In genomic region chr15:38660726-38661125, GRCh38 we compare ENCODE assay signal across 13 cellular contexts.
DNase-seq lines count a peak whose midpoint lies in the region; ATAC-seq, FAIRE-seq and TF ChIP-seq lines count a peak whose summit lies in the region.
"Had no signal": no experiment of that assay in that cellular context is flagged by ENCODE, and none has a peak within 500 bp of the region (broad histone marks: within the 10 kb centered on the region; RNA-seq: fewer than 3 reads in every experiment).

No MANE protein-coding gene starts in this region.

- H3K9me3 Mint-ChIP-seq in CD8-positive, alpha-beta T cell = no peaks in the 10 kb centered on the region
- H3K9me3 Mint-ChIP-seq in activated CD8-positive, alpha-beta T cell treated with anti-CD3 and anti-CD28 coated beads for 36 hours = peaks cover 2% of the 10 kb centered on the region
- H3K9me3 Mint-ChIP-seq in immature natural killer cell (no peaks in the 10 kb centered on the region), progenitor cell of endocrine pancreas (ENCODE audit: low read depth) (no peaks in the 10 kb centered on the region)

- peak in 2 of 7 experiments; percentile 35 to 49 for DNase-seq in CD8-positive, alpha-beta T cell
- DNase-seq in GM19239 (ENCODE audit: insufficient read length, low spot score) (no peak), immature natural killer cell (peak in 1 of 3 donors; percentile 30), progenitor cell of endocrine pancreas (ENCODE audit: low spot score, unreplicated experiment) (no peak), GDM1 (lab: John Stamatoyannopoulos, UW) (no peak), ureter (ENCODE audit: low spot score) (no peak)
- peak; percentile 61 for DNase-seq in activated CD8-positive, alpha-beta T cell treated with anti-CD3 and anti-CD28 coated beads for 36 hours
- DNase-seq: amygdala, colonic mucosa, NCI-H2107 had no signal

- H3K27me3 ChIP-seq in CD8-positive, alpha-beta T cell (ENCODE audit: insufficient read depth, low read length) = no peaks in the 10 kb centered on the region
- H3K27me3 ChIP-seq: colonic mucosa had no signal

- no peak for TF ChIP-seq CTCF in CD8-positive, alpha-beta T cell (IDR thresholded peaks at IDR 0.05)
- TF ChIP-seq CTCF in activated CD8-positive, alpha-beta T cell treated with anti-CD3 and anti-CD28 coated beads for 36 hours (IDR thresholded peaks at IDR 0.05) = no peak
- TF ChIP-seq CTCF in progenitor cell of endocrine pancreas (IDR thresholded peaks at IDR 0.05; ENCODE audit: unreplicated experiment) = no peak

- FAIRE-seq in GM19239 (lab: Jason Lieb, UNC) = peak; percentile 85
- FAIRE-seq: H54 had no signal

- H3K4me3 Mint-ChIP-seq in CD8-positive, alpha-beta T cell = peak overlapping the region; percentile 1
- peak overlapping the region; percentile 33 for H3K4me3 Mint-ChIP-seq in activated CD8-positive, alpha-beta T cell treated with anti-CD3 and anti-CD28 coated beads for 36 hours
- peak overlapping the region; percentile 25 to 66 (median 33) for H3K4me3 Mint-ChIP-seq in immature natural killer cell
- no peak overlapping the region for H3K4me3 Mint-ChIP-seq in progenitor cell of endocrine pancreas (ENCODE audit: low read depth)

- intact Hi-C loops in CD8-positive, alpha-beta T cell (cut with DNase I, micrococcal nuclease) = no loop called here
- intact Hi-C loops in activated CD8-positive, alpha-beta T cell treated with anti-CD3 and anti-CD28 coated beads for 36 hours (cut with micrococcal nuclease) = no loop called here

- no peak overlapping the region for H3K4me3 ChIP-seq in CD8-positive, alpha-beta T cell (ENCODE audit: low read depth, low read length)
- H3K4me3 ChIP-seq: colonic mucosa, hepatocyte had no signal

- H3K4me1 ChIP-seq in CD8-positive, alpha-beta T cell (ENCODE audit: insufficient read depth, low read length) = peaks cover 45% of the 10 kb centered on the region
- H3K4me1 ChIP-seq: colonic mucosa had no signal

- H3K36me3 ChIP-seq in CD8-positive, alpha-beta T cell (ENCODE audit: insufficient read depth, low read length) = no peaks in the 10 kb centered on the region
- H3K36me3 ChIP-seq: colonic mucosa had no signal

- CTCF ChIA-PET in CD8-positive, alpha-beta T cell (lab: Charles Lee) = interaction anchor here (1.8 to 31.6 kb wide), 5 partner anchors 7 to 97 kb away, joined by 5 to 508 read pairs (median 46); partner anchors contain the start of gene RASGRP1
- CTCF ChIA-PET in activated CD8-positive, alpha-beta T cell treated with anti-CD3 and anti-CD28 coated beads for 36 hours (lab: Charles Lee) = interaction anchor here (0.7 to 3.0 kb wide), 4 partner anchors 13 to 97 kb away, joined by 3 to 19 read pairs (median 10); partner anchors contain the start of gene RASGRP1

- ATAC-seq in CD8-positive, alpha-beta T cell = peak; percentile 74
- ATAC-seq in activated CD8-positive, alpha-beta T cell treated with anti-CD3 and anti-CD28 coated beads for 36 hours = peak; percentile 88
- ATAC-seq: SK-N-SH treated with all-trans-retinoic acid at 6 μM for 48 hours had no signal

- H3K4me1 Mint-ChIP-seq in CD8-positive, alpha-beta T cell (ENCODE audit: low read depth) = peaks cover 66% of the 10 kb centered on the region
- peaks cover 64% of the 10 kb centered on the region for H3K4me1 Mint-ChIP-seq in activated CD8-positive, alpha-beta T cell treated with anti-CD3 and anti-CD28 coated beads for 36 hours (ENCODE audit: low read depth)
- H3K4me1 Mint-ChIP-seq in immature natural killer cell (peaks cover 29 to 49% of the 10 kb centered on the region in 2 donors), progenitor cell of endocrine pancreas (ENCODE audit: low read depth) (no peaks in the 10 kb centered on the region)

- no peaks in the 10 kb centered on the region for H3K27me3 Mint-ChIP-seq in CD8-positive, alpha-beta T cell (ENCODE audit: low read depth)
- H3K27me3 Mint-ChIP-seq in activated CD8-positive, alpha-beta T cell treated with anti-CD3 and anti-CD28 coated beads for 36 hours = no peaks in the 10 kb centered on the region
- peaks cover 0 to 3% (median 3%) of the 10 kb centered on the region in 3 donors for H3K27me3 Mint-ChIP-seq in immature natural killer cell (ENCODE audit: low read depth in 3 of 3)
- peaks cover 31% of the 10 kb centered on the region for H3K27me3 Mint-ChIP-seq in progenitor cell of endocrine pancreas

- peak overlapping the region; percentile 43 for H3K27ac Mint-ChIP-seq in CD8-positive, alpha-beta T cell
- H3K27ac Mint-ChIP-seq in activated CD8-positive, alpha-beta T cell treated with anti-CD3 and anti-CD28 coated beads for 36 hours = peak overlapping the region; percentile 73
- peak overlapping the region; percentile 16 to 93 (median 84) for H3K27ac Mint-ChIP-seq in immature natural killer cell
- H3K27ac Mint-ChIP-seq in progenitor cell of endocrine pancreas = no peak overlapping the region

- POLR2A ChIA-PET in CD8-positive, alpha-beta T cell (lab: Charles Lee) = interaction anchor here (1.0 to 3.4 kb wide), 3 partner anchors 8 to 12 kb away, joined by 3 to 28 read pairs (median 3); no protein-coding TSS in a partner anchor
- POLR2A ChIA-PET in activated CD8-positive, alpha-beta T cell treated with anti-CD3 and anti-CD28 coated beads for 36 hours (lab: Charles Lee) = interaction anchor here (0.6 to 1.4 kb wide), 5 partner anchors 9 to 49 kb away, joined by 3 read pairs; no protein-coding TSS in a partner anchor

- no peak overlapping the region for H3K27ac ChIP-seq in CD8-positive, alpha-beta T cell (ENCODE audit: low read depth, low read length)
- H3K27ac ChIP-seq: colonic mucosa, hepatocyte had no signal

- H3K9me3 ChIP-seq in CD8-positive, alpha-beta T cell (ENCODE audit: low read length) = no peaks in the 10 kb centered on the region
- H3K9me3 ChIP-seq: colonic mucosa had no signal

- no peaks in the 10 kb centered on the region for H3K36me3 Mint-ChIP-seq in CD8-positive, alpha-beta T cell
- peaks cover 12% of the 10 kb centered on the region for H3K36me3 Mint-ChIP-seq in activated CD8-positive, alpha-beta T cell treated with anti-CD3 and anti-CD28 coated beads for 36 hours (ENCODE audit: low read depth)
- peaks cover 0 to 7% (median 0%) of the 10 kb centered on the region in 3 donors for H3K36me3 Mint-ChIP-seq in immature natural killer cell
- no peaks in the 10 kb centered on the region for H3K36me3 Mint-ChIP-seq in progenitor cell of endocrine pancreas (ENCODE audit: insufficient read depth)
